In the genomic region with DNA sequence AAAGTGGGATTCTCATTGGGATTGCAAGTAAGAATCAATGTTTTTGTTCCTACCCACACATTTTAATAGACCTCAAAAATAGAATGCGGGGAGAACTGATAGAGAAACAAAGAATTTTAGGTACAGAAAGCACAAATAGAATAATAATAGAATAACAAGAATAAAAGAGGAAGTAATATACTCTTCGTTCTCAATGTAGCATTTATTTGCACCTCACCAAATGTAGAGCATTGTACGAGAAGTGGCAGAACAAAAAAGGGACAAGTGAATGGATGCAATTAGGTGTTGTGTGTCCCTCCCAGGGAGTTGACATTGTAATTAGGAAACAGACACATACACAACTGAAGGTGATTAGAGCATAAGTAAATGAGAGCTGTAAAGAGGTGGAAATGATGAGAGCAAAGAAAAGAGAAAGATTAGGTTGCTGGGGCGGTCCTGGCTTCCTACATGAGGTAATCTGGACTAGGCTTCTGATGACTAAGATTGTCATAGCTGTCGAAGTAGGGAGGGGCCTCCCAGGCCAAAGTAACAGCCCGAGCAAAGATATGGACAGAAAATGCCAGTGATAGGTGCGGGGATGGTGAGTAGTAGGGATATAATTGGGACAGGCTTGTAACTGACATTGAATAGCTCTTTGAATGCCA, we compare ENCODE assay signal across 9 cellular contexts. TPM values are rescaled to one million over a fixed set of nuclear protein-coding genes. Genes with fewer than 3 reads are reported as not detected.
DNase-seq lines count a peak whose midpoint lies in the region; ATAC-seq and TF ChIP-seq lines count a peak whose summit lies in the region.
"Had no signal": no experiment of that assay in that cellular context is flagged by ENCODE, and none has a peak within 500 bp of the region (broad histone marks: within the 10 kb centered on the region; RNA-seq: fewer than 3 reads in every experiment).

No MANE protein-coding gene starts in this region.

- H3K79me2 ChIP-seq in OCI-LY7 (ENCODE audit: insufficient read depth, low read depth, low read length): peaks cover 70% of the 10 kb centered on the region

- no TSS peak for BruUV-seq in OCI-LY7 (replicated peaks; lab: Mats Ljungman, UMichigan)

- no peak overlapping the region for H3K27ac ChIP-seq in OCI-LY7 (ENCODE audit: low read depth, low read length, poor library complexity, severe bottlenecking)
- H3K27ac ChIP-seq: ovary had no signal

- POLR2A ChIA-PET in OCI-LY7 (lab: Charles Lee): interaction anchor here (0.6 to 5.1 kb wide), 11 partner anchors 12 to 743 kb away, joined by 3 to 43 read pairs (median 3); partner anchors contain the start of genes OFD1, RAB9A and TRAPPC2

- H3K4me1 ChIP-seq in OCI-LY7 (ENCODE audit: insufficient read depth, low read length, poor library complexity, severe bottlenecking): peaks cover 44% of the 10 kb centered on the region

- peaks cover 16% of the 10 kb centered on the region; the same call in 1 of the 2 replicates for H4K20me1 ChIP-seq in OCI-LY7 (ENCODE audit: insufficient read depth, low read length)

- H3K4me3 ChIP-seq in GM06990 (replicated peaks; ENCODE audit: low read depth, low read length) (no peak overlapping the region), OCI-LY7 (ENCODE audit: low read depth, low read length, poor library complexity, severe bottlenecking) (peak overlapping the region; percentile 16)
- H3K4me3 ChIP-seq: ovary had no signal

- ATAC-seq in GM21390 (IDR thresholded peaks at IDR 0.05; ENCODE audit: unreplicated experiment) (peak; percentile 61), HG03571 (IDR thresholded peaks at IDR 0.05; ENCODE audit: unreplicated experiment) (no peak)

- H3K9me2 ChIP-seq in OCI-LY7 (ENCODE audit: insufficient read depth, low read length): no peaks in the 10 kb centered on the region

- peaks cover 1% of the 10 kb centered on the region for H3K36me3 ChIP-seq in GM06990 (ENCODE audit: control insufficient read depth, insufficient read depth, low read length)
- H3K36me3 ChIP-seq in OCI-LY7 (ENCODE audit: insufficient read depth, low read length): peaks cover 7% of the 10 kb centered on the region
- H3K36me3 ChIP-seq: ovary had no signal

- H3K4me2 ChIP-seq in OCI-LY7 (ENCODE audit: low read length): peak overlapping the region; percentile 70

- H2AFZ ChIP-seq in OCI-LY7 (ENCODE audit: low read length): no peak overlapping the region

- CTCF ChIA-PET in OCI-LY7 (lab: Charles Lee; ENCODE audit: unreplicated experiment): interaction anchor here (0.9 kb wide), 1 partner anchor 35 kb away, joined by 3 read pairs; the partner anchor contains the start of genes OFD1 and TRAPPC2

- no peaks in the 10 kb centered on the region for H3K27me3 ChIP-seq in GM06990 (replicated peaks; ENCODE audit: control insufficient read depth, insufficient read depth, low read length)
- H3K27me3 ChIP-seq: ovary had no signal

- intact Hi-C loops in OCI-LY7 (cut with micrococcal nuclease; ENCODE audit: unreplicated experiment): loop anchor here (5.0 kb wide), 1 partner anchor 33 kb away; the partner anchor contains the start of genes OFD1 and TRAPPC2

- DNase-seq in GM06990 (ENCODE audit: extremely low read depth, insufficient read length) (peak; percentile 30), OCI-LY7 (ENCODE audit: low spot score) (no peak), iris pigment epithelial cell (ENCODE audit: low read depth) (peak; percentile 47), T-helper 9 cell (no peak), NCI-H146 (lab: John Stamatoyannopoulos, UW) (no peak), NCI-H2227 treated with DMSO at 0.1 percent for 48 hours (lab: John Stamatoyannopoulos, UW) (no peak)
- DNase-seq: ovary had no signal

- H3K9me3 ChIP-seq in OCI-LY7 (ENCODE audit: low read length): no peaks in the 10 kb centered on the region
- H3K9me3 ChIP-seq: ovary had no signal

- TF ChIP-seq CTCF in GM06990 (IDR thresholded peaks at IDR 0.05; ENCODE audit: insufficient read depth, low read length, poor library complexity, severe bottlenecking) (no peak), OCI-LY7 (conservative IDR thresholded peaks at IDR 0.05; ENCODE audit: low read length) (no peak)

RNA-seq across cellular contexts. Expression of gene RAB9A, which starts 10.4 kb away (rescaled TPM):
- total RNA-seq in OCI-LY7 (2014; rRNA removed; shearing (Covaris generic)): 11.2 and 14.1 TPM in 2 replicates
- total RNA-seq in OCI-LY7 (2022): 9.4 and 11.7 TPM in 2 replicates

RNA-seq across cellular contexts. Expression of gene TRAPPC2, which starts 35.1 kb away (rescaled TPM):
- 16.4 and 22.2 TPM in 2 replicates for total RNA-seq in OCI-LY7 (2014; rRNA removed; shearing (Covaris generic))
- 27.0 and 32.3 TPM in 2 replicates for total RNA-seq in OCI-LY7 (2022)

RNA-seq across cellular contexts. Expression of gene OFD1, which starts 35.2 kb away (rescaled TPM):
- total RNA-seq in OCI-LY7 (2014; rRNA removed; shearing (Covaris generic)): 60.7 and 71.0 TPM in 2 replicates
- total RNA-seq in OCI-LY7 (2022): 64.7 and 69.8 TPM in 2 replicates

RNA-seq across cellular contexts. Expression of gene TCEANC, which starts 46.4 kb away (rescaled TPM):
- 4.5 and 6.0 TPM in 2 replicates for total RNA-seq in OCI-LY7 (2014; rRNA removed; shearing (Covaris generic))
- 4.0 and 4.8 TPM in 2 replicates for total RNA-seq in OCI-LY7 (2022)

Comparison
In these comparisons a context has a peak if more than half of its experiments do, and no peak if none do; other contexts are left out.
1. DNase-seq: peak in GM06990 (single experiment) and iris pigment epithelial cell (single experiment); none in OCI-LY7 (single experiment), T-helper 9 cell (single experiment), NCI-H146 (single experiment) and NCI-H2227 treated with DMSO at 0.1 percent for 48 hours (single experiment).